1 cellular context compared by ENCODE assay signal in the genomic region with DNA sequence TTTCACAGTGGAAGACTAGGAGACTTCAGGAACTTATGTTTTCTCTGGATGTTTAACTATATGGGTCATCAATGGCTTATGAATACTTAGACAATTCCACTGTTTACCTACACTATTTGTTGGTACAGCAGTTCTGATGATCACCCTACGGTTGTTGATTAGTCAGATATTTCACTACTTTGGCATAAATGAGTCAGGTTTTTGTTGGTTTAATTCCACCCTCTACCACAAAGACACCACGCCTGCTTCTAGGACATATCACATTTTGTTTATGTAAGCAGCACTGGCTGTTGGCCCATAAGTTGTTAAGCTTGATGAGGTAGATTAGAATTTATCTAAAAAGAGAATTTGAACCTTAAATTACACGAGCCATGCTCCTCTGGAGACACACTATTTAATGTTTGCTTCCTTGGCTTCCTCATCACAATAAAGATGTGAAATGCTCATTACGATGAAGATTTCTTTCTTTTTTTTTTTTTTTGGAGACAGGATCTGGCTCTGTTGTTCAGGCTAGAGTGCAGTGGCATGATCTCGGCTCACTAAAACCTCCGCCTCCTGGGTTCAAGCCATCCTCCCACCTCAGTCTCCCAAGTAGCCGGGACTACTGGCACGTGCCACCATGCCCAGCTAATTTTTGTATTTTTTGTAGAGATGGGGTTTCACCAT.
A peak's percentile ranks its signal among the peaks of the same experiment; 100 is the strongest.
TF ChIP-seq lines count a peak whose summit lies in the region.

No MANE protein-coding gene starts in this region.

TF ChIP-seq in HEK293, 187 proteins besides CTCF, POLR2A, EP300 and RAD21 (continued from another document and continues in another):
- TF ChIP-seq, protein P1, sequence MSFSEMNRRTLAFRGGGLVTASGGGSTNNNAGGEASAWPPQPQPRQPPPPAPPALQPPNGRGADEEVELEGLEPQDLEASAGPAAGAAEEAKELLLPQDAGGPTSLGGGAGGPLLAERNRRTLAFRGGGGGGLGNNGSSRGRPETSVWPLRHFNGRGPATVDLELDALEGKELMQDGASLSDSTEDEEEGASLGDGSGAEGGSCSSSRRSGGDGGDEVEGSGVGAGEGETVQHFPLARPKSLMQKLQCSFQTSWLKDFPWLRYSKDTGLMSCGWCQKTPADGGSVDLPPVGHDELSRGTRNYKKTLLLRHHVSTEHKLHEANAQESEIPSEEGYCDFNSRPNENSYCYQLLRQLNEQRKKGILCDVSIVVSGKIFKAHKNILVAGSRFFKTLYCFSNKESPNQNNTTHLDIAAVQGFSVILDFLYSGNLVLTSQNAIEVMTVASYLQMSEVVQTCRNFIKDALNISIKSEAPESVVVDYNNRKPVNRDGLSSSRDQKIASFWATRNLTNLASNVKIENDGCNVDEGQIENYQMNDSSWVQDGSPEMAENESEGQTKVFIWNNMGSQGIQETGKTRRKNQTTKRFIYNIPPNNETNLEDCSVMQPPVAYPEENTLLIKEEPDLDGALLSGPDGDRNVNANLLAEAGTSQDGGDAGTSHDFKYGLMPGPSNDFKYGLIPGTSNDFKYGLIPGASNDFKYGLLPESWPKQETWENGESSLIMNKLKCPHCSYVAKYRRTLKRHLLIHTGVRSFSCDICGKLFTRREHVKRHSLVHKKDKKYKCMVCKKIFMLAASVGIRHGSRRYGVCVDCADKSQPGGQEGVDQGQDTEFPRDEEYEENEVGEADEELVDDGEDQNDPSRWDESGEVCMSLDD (tag by site-specific recombination; IDR thresholded peaks at IDR 0.05), result no peak
- TF ChIP-seq GLIS1 (tag by site-specific recombination; IDR thresholded peaks at IDR 0.05), result no peak
- TF ChIP-seq ZNF146 (tag by site-specific recombination; IDR thresholded peaks at IDR 0.05), result 0 out of 2 replicates have a peak, but pooled peaks have one; percentile 3
- peak; percentile 80 for TF ChIP-seq ZNF843 (tag by site-specific recombination; IDR thresholded peaks at IDR 0.05)
- no peak for TF ChIP-seq ZNF560 (tag by site-specific recombination; IDR thresholded peaks at IDR 0.05; ENCODE audit: borderline replicate concordance)
- no peak for TF ChIP-seq HOXA7 (CRISPR knock-in tag; IDR thresholded peaks at IDR 0.05; ENCODE audit: borderline replicate concordance)
- no peak for TF ChIP-seq ZNF776 (tag by site-specific recombination; IDR thresholded peaks at IDR 0.05; ENCODE audit: borderline replicate concordance)
- TF ChIP-seq ZNF423 (tag by site-specific recombination; IDR thresholded peaks at IDR 0.05), result no peak
- TF ChIP-seq ZNF596 (tag by site-specific recombination; IDR thresholded peaks at IDR 0.05), result 0 out of 2 replicates have a peak, but pooled peaks have one; percentile 27
- no peak for TF ChIP-seq ZNF664 (tag by site-specific recombination; IDR thresholded peaks at IDR 0.05)
- TF ChIP-seq ZNF350 (tag by site-specific recombination; IDR thresholded peaks at IDR 0.05), result no peak
- TF ChIP-seq BCL11A (tag by site-specific recombination; IDR thresholded peaks at IDR 0.05; ENCODE audit: low read depth), result no peak
- TF ChIP-seq HOXD13 (CRISPR knock-in tag; IDR thresholded peaks at IDR 0.05; ENCODE audit: borderline replicate concordance), result no peak
- TF ChIP-seq KLF10 (tag by site-specific recombination; IDR thresholded peaks at IDR 0.05), result peak; percentile 55
- peak; percentile 26; the same call in 1 of the 2 replicates for TF ChIP-seq KLF9 (tag by site-specific recombination; IDR thresholded peaks at IDR 0.05; ENCODE audit: low read depth)
- TF ChIP-seq, protein P2, sequence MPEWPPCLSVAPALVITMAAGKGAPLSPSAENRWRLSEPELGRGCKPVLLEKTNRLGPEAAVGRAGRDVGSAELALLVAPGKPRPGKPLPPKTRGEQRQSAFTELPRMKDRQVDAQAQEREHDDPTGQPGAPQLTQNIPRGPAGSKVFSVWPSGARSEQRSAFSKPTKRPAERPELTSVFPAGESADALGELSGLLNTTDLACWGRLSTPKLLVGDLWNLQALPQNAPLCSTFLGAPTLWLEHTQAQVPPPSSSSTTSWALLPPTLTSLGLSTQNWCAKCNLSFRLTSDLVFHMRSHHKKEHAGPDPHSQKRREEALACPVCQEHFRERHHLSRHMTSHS (tag by site-specific recombination; IDR thresholded peaks at IDR 0.05), result no peak
- TF ChIP-seq ZNF366 (tag by site-specific recombination; conservative IDR thresholded peaks at IDR 0.05), result peak; percentile 75
- TF ChIP-seq ZNF426 (tag by site-specific recombination; IDR thresholded peaks at IDR 0.05), result no peak
- peak; percentile 84 for TF ChIP-seq OSR2 (tag by site-specific recombination; IDR thresholded peaks at IDR 0.05)
- no peak for TF ChIP-seq ZNF354C (tag by site-specific recombination; IDR thresholded peaks at IDR 0.05; ENCODE audit: borderline replicate concordance, low read depth)
- TF ChIP-seq, protein P3, sequence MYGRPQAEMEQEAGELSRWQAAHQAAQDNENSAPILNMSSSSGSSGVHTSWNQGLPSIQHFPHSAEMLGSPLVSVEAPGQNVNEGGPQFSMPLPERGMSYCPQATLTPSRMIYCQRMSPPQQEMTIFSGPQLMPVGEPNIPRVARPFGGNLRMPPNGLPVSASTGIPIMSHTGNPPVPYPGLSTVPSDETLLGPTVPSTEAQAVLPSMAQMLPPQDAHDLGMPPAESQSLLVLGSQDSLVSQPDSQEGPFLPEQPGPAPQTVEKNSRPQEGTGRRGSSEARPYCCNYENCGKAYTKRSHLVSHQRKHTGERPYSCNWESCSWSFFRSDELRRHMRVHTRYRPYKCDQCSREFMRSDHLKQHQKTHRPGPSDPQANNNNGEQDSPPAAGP (tag by site-specific recombination; IDR thresholded peaks at IDR 0.05), result peak; percentile 84
- no peak for TF ChIP-seq TRIM28 (IDR thresholded peaks at IDR 0.05; ENCODE audit: borderline replicate concordance, low read length)
- no peak for TF ChIP-seq ZFP69B (tag by site-specific recombination; IDR thresholded peaks at IDR 0.05)
- 0 out of 2 replicates have a peak, but pooled peaks have one; percentile 16 for TF ChIP-seq ZBTB44 (tag by site-specific recombination; IDR thresholded peaks at IDR 0.05)
- TF ChIP-seq INSM2 (tag by site-specific recombination; IDR thresholded peaks at IDR 0.05), result 0 out of 2 replicates have a peak, but pooled peaks have one; percentile 51
- TF ChIP-seq ZNF280C (tag by site-specific recombination; IDR thresholded peaks at IDR 0.05), result no peak
- no peak for TF ChIP-seq ZNF549 (tag by site-specific recombination; IDR thresholded peaks at IDR 0.05)
- peak; percentile 53; the same call in 1 of the 2 replicates for TF ChIP-seq IKZF3 (tag by site-specific recombination; IDR thresholded peaks at IDR 0.05)
- TF ChIP-seq ZNF184 (tag by site-specific recombination; IDR thresholded peaks at IDR 0.05), result peak; percentile 49; the same call in 1 of the 2 replicates
- TF ChIP-seq ZNF692 (tag by site-specific recombination; IDR thresholded peaks at IDR 0.05), result no peak
- no peak for TF ChIP-seq ZNF311 (tag by site-specific recombination; IDR thresholded peaks at IDR 0.05; ENCODE audit: borderline replicate concordance)
- TF ChIP-seq ZNF394 (tag by site-specific recombination; IDR thresholded peaks at IDR 0.05; ENCODE audit: borderline replicate concordance), result no peak
- TF ChIP-seq ZNF416 (tag by site-specific recombination; IDR thresholded peaks at IDR 0.05), result no peak
- no peak for TF ChIP-seq ZSCAN18 (tag by site-specific recombination; IDR thresholded peaks at IDR 0.05)
- TF ChIP-seq, protein P4, sequence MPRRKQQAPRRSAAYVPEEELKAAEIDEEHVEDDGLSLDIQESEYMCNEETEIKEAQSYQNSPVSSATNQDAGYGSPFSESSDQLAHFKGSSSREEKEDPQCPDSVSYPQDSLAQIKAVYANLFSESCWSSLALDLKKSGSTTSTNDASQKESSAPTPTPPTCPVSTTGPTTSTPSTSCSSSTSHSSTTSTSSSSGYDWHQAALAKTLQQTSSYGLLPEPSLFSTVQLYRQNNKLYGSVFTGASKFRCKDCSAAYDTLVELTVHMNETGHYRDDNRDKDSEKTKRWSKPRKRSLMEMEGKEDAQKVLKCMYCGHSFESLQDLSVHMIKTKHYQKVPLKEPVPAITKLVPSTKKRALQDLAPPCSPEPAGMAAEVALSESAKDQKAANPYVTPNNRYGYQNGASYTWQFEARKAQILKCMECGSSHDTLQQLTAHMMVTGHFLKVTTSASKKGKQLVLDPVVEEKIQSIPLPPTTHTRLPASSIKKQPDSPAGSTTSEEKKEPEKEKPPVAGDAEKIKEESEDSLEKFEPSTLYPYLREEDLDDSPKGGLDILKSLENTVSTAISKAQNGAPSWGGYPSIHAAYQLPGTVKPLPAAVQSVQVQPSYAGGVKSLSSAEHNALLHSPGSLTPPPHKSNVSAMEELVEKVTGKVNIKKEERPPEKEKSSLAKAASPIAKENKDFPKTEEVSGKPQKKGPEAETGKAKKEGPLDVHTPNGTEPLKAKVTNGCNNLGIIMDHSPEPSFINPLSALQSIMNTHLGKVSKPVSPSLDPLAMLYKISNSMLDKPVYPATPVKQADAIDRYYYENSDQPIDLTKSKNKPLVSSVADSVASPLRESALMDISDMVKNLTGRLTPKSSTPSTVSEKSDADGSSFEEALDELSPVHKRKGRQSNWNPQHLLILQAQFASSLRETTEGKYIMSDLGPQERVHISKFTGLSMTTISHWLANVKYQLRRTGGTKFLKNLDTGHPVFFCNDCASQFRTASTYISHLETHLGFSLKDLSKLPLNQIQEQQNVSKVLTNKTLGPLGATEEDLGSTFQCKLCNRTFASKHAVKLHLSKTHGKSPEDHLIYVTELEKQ (tag by site-specific recombination; IDR thresholded peaks at IDR 0.05; ENCODE audit: borderline replicate concordance), result 0 out of 2 replicates have a peak, but pooled peaks have one; percentile 5
- 0 out of 2 replicates have a peak, but pooled peaks have one; percentile 14 for TF ChIP-seq WT1 (tag by site-specific recombination; IDR thresholded peaks at IDR 0.05)
- TF ChIP-seq, protein P5, sequence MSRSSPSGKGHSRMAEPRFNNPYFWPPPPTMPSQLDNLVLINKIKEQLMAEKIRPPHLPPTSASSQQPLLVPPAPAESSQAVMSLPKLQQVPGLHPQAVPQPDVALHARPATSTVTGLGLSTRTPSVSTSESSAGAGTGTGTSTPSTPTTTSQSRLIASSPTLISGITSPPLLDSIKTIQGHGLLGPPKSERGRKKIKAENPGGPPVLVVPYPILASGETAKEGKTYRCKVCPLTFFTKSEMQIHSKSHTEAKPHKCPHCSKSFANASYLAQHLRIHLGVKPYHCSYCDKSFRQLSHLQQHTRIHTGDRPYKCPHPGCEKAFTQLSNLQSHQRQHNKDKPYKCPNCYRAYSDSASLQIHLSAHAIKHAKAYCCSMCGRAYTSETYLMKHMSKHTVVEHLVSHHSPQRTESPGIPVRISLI (tag by site-specific recombination; IDR thresholded peaks at IDR 0.05), result peak; percentile 61; the same call in 1 of the 2 replicates
- TF ChIP-seq KLF7 (tag by site-specific recombination; IDR thresholded peaks at IDR 0.05; ENCODE audit: borderline replicate concordance), result no peak
- TF ChIP-seq ZSCAN16 (tag by site-specific recombination; IDR thresholded peaks at IDR 0.05), result no peak
